In the genomic region with DNA sequence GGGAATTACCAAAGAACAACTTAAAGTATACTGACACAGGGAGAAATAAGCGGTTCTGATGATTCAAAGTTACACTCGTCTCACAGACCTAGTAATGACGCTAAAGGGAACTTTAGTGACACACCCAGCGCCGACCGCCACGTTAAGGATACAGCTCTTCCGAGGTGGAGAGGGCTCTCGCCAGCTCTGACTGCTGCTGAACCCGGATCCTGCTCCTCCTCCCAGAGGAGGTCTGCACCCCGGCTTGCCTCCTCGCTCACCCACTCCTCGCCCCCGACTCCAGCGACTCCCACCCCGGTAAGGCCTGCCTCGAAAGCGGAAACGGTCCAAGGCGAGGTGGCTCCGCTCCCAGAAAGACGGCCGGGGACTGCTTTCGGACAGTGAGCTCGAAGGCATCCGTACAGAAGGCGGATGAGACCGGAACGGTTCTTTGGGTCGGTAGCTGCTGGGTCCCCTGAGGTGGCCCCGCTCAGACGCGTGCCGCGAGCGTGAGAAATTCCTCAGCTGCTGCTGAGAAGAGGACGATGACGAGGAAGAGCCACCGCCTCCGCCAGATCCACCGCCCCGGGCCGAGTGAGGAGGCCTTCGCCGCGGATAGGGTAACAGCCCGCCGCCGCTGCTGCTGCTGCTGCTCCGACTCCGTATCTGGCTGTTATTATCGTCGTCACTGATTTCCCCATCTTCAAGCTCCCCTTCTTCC, we compare ENCODE assay signal across 1 cellular context.
A peak's percentile ranks its signal among the peaks of the same experiment; 100 is the strongest.
TF ChIP-seq lines count a peak whose summit lies in the region.

No MANE protein-coding gene starts in this region.

TF ChIP-seq in K562, 482 proteins besides CTCF, POLR2A, EP300 and RAD21 (continues in another document):
- TF ChIP-seq, protein P1, sequence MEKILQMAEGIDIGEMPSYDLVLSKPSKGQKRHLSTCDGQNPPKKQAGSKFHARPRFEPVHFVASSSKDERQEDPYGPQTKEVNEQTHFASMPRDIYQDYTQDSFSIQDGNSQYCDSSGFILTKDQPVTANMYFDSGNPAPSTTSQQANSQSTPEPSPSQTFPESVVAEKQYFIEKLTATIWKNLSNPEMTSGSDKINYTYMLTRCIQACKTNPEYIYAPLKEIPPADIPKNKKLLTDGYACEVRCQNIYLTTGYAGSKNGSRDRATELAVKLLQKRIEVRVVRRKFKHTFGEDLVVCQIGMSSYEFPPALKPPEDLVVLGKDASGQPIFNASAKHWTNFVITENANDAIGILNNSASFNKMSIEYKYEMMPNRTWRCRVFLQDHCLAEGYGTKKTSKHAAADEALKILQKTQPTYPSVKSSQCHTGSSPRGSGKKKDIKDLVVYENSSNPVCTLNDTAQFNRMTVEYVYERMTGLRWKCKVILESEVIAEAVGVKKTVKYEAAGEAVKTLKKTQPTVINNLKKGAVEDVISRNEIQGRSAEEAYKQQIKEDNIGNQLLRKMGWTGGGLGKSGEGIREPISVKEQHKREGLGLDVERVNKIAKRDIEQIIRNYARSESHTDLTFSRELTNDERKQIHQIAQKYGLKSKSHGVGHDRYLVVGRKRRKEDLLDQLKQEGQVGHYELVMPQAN (IDR thresholded peaks at IDR 0.05; ENCODE audit: borderline replicate concordance) = no peak; the same call in 1 of the 2 replicates
- TF ChIP-seq ZKSCAN1 (IDR thresholded peaks at IDR 0.05; ENCODE audit: low read depth, low read length) = no peak
- TF ChIP-seq, protein P2, sequence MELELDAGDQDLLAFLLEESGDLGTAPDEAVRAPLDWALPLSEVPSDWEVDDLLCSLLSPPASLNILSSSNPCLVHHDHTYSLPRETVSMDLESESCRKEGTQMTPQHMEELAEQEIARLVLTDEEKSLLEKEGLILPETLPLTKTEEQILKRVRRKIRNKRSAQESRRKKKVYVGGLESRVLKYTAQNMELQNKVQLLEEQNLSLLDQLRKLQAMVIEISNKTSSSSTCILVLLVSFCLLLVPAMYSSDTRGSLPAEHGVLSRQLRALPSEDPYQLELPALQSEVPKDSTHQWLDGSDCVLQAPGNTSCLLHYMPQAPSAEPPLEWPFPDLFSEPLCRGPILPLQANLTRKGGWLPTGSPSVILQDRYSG (tag; conservative IDR thresholded peaks at IDR 0.05; ENCODE audit: low read depth) = no peak
- TF ChIP-seq CHD2 (IDR thresholded peaks at IDR 0.05; ENCODE audit: low read depth, low read length) = no peak
- TF ChIP-seq MEIS2 (IDR thresholded peaks at IDR 0.05; ENCODE audit: partially characterized antibody) = no peak
- TF ChIP-seq, protein P3, sequence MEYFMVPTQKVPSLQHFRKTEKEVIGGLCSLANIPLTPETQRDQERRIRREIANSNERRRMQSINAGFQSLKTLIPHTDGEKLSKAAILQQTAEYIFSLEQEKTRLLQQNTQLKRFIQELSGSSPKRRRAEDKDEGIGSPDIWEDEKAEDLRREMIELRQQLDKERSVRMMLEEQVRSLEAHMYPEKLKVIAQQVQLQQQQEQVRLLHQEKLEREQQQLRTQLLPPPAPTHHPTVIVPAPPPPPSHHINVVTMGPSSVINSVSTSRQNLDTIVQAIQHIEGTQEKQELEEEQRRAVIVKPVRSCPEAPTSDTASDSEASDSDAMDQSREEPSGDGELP (CRISPR knock-in tag; IDR thresholded peaks at IDR 0.05; ENCODE audit: borderline replicate concordance) = peak; percentile 56; the same call in 1 of the 2 replicates
- TF ChIP-seq, protein P4, sequence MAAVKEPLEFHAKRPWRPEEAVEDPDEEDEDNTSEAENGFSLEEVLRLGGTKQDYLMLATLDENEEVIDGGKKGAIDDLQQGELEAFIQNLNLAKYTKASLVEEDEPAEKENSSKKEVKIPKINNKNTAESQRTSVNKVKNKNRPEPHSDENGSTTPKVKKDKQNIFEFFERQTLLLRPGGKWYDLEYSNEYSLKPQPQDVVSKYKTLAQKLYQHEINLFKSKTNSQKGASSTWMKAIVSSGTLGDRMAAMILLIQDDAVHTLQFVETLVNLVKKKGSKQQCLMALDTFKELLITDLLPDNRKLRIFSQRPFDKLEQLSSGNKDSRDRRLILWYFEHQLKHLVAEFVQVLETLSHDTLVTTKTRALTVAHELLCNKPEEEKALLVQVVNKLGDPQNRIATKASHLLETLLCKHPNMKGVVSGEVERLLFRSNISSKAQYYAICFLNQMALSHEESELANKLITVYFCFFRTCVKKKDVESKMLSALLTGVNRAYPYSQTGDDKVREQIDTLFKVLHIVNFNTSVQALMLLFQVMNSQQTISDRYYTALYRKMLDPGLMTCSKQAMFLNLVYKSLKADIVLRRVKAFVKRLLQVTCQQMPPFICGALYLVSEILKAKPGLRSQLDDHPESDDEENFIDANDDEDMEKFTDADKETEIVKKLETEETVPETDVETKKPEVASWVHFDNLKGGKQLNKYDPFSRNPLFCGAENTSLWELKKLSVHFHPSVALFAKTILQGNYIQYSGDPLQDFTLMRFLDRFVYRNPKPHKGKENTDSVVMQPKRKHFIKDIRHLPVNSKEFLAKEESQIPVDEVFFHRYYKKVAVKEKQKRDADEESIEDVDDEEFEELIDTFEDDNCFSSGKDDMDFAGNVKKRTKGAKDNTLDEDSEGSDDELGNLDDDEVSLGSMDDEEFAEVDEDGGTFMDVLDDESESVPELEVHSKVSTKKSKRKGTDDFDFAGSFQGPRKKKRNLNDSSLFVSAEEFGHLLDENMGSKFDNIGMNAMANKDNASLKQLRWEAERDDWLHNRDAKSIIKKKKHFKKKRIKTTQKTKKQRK (IDR thresholded peaks at IDR 0.05; ENCODE audit: borderline replicate concordance, low read depth, low read length) = no peak
- TF ChIP-seq, protein P5, sequence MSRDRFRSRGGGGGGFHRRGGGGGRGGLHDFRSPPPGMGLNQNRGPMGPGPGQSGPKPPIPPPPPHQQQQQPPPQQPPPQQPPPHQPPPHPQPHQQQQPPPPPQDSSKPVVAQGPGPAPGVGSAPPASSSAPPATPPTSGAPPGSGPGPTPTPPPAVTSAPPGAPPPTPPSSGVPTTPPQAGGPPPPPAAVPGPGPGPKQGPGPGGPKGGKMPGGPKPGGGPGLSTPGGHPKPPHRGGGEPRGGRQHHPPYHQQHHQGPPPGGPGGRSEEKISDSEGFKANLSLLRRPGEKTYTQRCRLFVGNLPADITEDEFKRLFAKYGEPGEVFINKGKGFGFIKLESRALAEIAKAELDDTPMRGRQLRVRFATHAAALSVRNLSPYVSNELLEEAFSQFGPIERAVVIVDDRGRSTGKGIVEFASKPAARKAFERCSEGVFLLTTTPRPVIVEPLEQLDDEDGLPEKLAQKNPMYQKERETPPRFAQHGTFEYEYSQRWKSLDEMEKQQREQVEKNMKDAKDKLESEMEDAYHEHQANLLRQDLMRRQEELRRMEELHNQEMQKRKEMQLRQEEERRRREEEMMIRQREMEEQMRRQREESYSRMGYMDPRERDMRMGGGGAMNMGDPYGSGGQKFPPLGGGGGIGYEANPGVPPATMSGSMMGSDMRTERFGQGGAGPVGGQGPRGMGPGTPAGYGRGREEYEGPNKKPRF (IDR thresholded peaks at IDR 0.05; ENCODE audit: low read depth, low read length) = no peak
- TF ChIP-seq MYC (IDR thresholded peaks at IDR 0.05; ENCODE audit: low read depth, low read length) = peak; percentile 14; the same call in 1 of the 2 replicates
- no peak for TF ChIP-seq MYC (CRISPR knock-in tag; IDR thresholded peaks at IDR 0.05; ENCODE audit: borderline replicate concordance, low read depth)
- no peak for TF ChIP-seq ASH1L (IDR thresholded peaks at IDR 0.05; ENCODE audit: borderline replicate concordance, low read depth, partially characterized antibody)
- no peak for TF ChIP-seq SMARCA5 (IDR thresholded peaks at IDR 0.05)
- TF ChIP-seq, protein P6, sequence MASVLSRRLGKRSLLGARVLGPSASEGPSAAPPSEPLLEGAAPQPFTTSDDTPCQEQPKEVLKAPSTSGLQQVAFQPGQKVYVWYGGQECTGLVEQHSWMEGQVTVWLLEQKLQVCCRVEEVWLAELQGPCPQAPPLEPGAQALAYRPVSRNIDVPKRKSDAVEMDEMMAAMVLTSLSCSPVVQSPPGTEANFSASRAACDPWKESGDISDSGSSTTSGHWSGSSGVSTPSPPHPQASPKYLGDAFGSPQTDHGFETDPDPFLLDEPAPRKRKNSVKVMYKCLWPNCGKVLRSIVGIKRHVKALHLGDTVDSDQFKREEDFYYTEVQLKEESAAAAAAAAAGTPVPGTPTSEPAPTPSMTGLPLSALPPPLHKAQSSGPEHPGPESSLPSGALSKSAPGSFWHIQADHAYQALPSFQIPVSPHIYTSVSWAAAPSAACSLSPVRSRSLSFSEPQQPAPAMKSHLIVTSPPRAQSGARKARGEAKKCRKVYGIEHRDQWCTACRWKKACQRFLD (CRISPR knock-in tag; IDR thresholded peaks at IDR 0.05) = no peak
- TF ChIP-seq LCOR (CRISPR knock-in tag; IDR thresholded peaks at IDR 0.05) = peak; percentile 10; the same call in 1 of the 2 replicates
- TF ChIP-seq ZNF12 (CRISPR knock-in tag; IDR thresholded peaks at IDR 0.05) = peak; percentile 58; the same call in 1 of the 2 replicates
- TF ChIP-seq, protein P7, sequence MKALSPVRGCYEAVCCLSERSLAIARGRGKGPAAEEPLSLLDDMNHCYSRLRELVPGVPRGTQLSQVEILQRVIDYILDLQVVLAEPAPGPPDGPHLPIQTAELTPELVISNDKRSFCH (CRISPR knock-in tag; IDR thresholded peaks at IDR 0.05) = no peak
- TF ChIP-seq, protein P7 (tag; IDR thresholded peaks at IDR 0.05) = no peak
- no peak for TF ChIP-seq ZNF561 (CRISPR knock-in tag; conservative IDR thresholded peaks at IDR 0.05)
- TF ChIP-seq, protein P8, sequence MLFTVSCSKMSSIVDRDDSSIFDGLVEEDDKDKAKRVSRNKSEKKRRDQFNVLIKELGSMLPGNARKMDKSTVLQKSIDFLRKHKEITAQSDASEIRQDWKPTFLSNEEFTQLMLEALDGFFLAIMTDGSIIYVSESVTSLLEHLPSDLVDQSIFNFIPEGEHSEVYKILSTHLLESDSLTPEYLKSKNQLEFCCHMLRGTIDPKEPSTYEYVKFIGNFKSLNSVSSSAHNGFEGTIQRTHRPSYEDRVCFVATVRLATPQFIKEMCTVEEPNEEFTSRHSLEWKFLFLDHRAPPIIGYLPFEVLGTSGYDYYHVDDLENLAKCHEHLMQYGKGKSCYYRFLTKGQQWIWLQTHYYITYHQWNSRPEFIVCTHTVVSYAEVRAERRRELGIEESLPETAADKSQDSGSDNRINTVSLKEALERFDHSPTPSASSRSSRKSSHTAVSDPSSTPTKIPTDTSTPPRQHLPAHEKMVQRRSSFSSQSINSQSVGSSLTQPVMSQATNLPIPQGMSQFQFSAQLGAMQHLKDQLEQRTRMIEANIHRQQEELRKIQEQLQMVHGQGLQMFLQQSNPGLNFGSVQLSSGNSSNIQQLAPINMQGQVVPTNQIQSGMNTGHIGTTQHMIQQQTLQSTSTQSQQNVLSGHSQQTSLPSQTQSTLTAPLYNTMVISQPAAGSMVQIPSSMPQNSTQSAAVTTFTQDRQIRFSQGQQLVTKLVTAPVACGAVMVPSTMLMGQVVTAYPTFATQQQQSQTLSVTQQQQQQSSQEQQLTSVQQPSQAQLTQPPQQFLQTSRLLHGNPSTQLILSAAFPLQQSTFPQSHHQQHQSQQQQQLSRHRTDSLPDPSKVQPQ (CRISPR knock-in tag; IDR thresholded peaks at IDR 0.05; ENCODE audit: borderline replicate concordance) = no peak
- no peak for TF ChIP-seq ZFPM2 (CRISPR knock-in tag; IDR thresholded peaks at IDR 0.05)
- TF ChIP-seq POLR3G (IDR thresholded peaks at IDR 0.05; ENCODE audit: extremely low read depth, insufficient read length, insufficient replicate concordance) = no peak
- no peak for TF ChIP-seq ZNF707 (CRISPR knock-in tag; conservative IDR thresholded peaks at IDR 0.05)
- TF ChIP-seq ZNF589 (CRISPR knock-in tag; IDR thresholded peaks at IDR 0.05; ENCODE audit: low read depth) = no peak
- TF ChIP-seq, protein P9, sequence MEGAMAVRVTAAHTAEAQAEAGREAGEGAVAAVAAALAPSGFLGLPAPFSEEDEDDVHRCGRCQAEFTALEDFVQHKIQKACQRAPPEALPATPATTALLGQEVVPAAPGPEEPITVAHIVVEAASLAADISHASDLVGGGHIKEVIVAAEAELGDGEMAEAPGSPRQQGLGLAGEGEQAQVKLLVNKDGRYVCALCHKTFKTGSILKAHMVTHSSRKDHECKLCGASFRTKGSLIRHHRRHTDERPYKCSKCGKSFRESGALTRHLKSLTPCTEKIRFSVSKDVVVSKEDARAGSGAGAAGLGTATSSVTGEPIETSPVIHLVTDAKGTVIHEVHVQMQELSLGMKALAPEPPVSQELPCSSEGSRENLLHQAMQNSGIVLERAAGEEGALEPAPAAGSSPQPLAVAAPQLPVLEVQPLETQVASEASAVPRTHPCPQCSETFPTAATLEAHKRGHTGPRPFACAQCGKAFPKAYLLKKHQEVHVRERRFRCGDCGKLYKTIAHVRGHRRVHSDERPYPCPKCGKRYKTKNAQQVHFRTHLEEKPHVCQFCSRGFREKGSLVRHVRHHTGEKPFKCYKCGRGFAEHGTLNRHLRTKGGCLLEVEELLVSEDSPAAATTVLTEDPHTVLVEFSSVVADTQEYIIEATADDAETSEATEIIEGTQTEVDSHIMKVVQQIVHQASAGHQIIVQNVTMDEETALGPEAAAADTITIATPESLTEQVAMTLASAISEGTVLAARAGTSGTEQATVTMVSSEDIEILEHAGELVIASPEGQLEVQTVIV (CRISPR knock-in tag; IDR thresholded peaks at IDR 0.05; ENCODE audit: borderline replicate concordance) = no peak
- TF ChIP-seq U2AF2 (optimal IDR thresholded peaks at IDR 0.05; ENCODE audit: low read depth, low read length) = no peak
- TF ChIP-seq ZNF583 (CRISPR knock-in tag; IDR thresholded peaks at IDR 0.05) = no peak
- no peak for TF ChIP-seq ZNF445 (CRISPR knock-in tag; IDR thresholded peaks at IDR 0.05; ENCODE audit: low read depth)
- TF ChIP-seq, protein P10, sequence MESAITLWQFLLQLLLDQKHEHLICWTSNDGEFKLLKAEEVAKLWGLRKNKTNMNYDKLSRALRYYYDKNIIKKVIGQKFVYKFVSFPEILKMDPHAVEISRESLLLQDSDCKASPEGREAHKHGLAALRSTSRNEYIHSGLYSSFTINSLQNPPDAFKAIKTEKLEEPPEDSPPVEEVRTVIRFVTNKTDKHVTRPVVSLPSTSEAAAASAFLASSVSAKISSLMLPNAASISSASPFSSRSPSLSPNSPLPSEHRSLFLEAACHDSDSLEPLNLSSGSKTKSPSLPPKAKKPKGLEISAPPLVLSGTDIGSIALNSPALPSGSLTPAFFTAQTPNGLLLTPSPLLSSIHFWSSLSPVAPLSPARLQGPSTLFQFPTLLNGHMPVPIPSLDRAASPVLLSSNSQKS (CRISPR knock-in tag; IDR thresholded peaks at IDR 0.05) = no peak
- TF ChIP-seq ZBTB1 (CRISPR knock-in tag; IDR thresholded peaks at IDR 0.05; ENCODE audit: borderline replicate concordance, low read depth) = no peak
- no peak for TF ChIP-seq MAFF (IDR thresholded peaks at IDR 0.05; ENCODE audit: low read length)
- TF ChIP-seq SIX5 (IDR thresholded peaks at IDR 0.05; ENCODE audit: borderline replicate concordance in 1 of 2, insufficient read depth in 1 of 2, low read depth in 1 of 2, low read length in 2 of 2) = no peak
- TF ChIP-seq TEAD4 (IDR thresholded peaks at IDR 0.05; ENCODE audit: low read length) = 0 out of 2 replicates have a peak, but pooled peaks have one; percentile 1
- TF ChIP-seq TEAD4 (CRISPR knock-in tag; IDR thresholded peaks at IDR 0.05; ENCODE audit: borderline replicate concordance) = no peak
- TF ChIP-seq PHF20 (IDR thresholded peaks at IDR 0.05; ENCODE audit: partially characterized antibody) = no peak
- TF ChIP-seq, protein P11, sequence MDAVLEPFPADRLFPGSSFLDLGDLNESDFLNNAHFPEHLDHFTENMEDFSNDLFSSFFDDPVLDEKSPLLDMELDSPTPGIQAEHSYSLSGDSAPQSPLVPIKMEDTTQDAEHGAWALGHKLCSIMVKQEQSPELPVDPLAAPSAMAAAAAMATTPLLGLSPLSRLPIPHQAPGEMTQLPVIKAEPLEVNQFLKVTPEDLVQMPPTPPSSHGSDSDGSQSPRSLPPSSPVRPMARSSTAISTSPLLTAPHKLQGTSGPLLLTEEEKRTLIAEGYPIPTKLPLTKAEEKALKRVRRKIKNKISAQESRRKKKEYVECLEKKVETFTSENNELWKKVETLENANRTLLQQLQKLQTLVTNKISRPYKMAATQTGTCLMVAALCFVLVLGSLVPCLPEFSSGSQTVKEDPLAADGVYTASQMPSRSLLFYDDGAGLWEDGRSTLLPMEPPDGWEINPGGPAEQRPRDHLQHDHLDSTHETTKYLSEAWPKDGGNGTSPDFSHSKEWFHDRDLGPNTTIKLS (IDR thresholded peaks at IDR 0.05; ENCODE audit: borderline replicate concordance, low read depth) = peak; percentile 61; the same call in 1 of the 2 replicates
